1 cellular context compared by ENCODE assay signal in the genomic region with DNA sequence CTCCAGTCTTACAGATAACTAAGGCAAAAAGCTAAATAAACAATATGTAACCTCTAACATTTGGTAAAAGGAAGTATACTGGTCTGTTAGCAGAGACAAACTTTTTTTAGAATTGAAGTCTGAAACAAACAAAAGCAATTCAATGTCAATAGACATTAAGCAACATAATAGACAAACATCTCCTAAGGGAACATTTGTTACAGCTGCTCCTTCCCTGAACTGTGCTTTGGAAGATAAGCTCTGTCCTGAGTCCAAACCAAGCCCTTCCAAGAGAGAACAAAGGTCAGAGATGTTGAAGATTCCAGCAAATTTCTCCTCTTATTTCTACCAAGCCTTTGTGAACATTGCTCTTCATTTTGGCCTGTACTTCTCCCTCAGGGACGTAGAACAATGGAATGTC.
TF ChIP-seq lines count a peak whose summit lies in the region.

No MANE protein-coding gene starts in this region.

TF ChIP-seq in GM23338, 12 proteins besides CTCF, POLR2A, EP300 and RAD21 (continued from another document):
- TF ChIP-seq, protein P1, sequence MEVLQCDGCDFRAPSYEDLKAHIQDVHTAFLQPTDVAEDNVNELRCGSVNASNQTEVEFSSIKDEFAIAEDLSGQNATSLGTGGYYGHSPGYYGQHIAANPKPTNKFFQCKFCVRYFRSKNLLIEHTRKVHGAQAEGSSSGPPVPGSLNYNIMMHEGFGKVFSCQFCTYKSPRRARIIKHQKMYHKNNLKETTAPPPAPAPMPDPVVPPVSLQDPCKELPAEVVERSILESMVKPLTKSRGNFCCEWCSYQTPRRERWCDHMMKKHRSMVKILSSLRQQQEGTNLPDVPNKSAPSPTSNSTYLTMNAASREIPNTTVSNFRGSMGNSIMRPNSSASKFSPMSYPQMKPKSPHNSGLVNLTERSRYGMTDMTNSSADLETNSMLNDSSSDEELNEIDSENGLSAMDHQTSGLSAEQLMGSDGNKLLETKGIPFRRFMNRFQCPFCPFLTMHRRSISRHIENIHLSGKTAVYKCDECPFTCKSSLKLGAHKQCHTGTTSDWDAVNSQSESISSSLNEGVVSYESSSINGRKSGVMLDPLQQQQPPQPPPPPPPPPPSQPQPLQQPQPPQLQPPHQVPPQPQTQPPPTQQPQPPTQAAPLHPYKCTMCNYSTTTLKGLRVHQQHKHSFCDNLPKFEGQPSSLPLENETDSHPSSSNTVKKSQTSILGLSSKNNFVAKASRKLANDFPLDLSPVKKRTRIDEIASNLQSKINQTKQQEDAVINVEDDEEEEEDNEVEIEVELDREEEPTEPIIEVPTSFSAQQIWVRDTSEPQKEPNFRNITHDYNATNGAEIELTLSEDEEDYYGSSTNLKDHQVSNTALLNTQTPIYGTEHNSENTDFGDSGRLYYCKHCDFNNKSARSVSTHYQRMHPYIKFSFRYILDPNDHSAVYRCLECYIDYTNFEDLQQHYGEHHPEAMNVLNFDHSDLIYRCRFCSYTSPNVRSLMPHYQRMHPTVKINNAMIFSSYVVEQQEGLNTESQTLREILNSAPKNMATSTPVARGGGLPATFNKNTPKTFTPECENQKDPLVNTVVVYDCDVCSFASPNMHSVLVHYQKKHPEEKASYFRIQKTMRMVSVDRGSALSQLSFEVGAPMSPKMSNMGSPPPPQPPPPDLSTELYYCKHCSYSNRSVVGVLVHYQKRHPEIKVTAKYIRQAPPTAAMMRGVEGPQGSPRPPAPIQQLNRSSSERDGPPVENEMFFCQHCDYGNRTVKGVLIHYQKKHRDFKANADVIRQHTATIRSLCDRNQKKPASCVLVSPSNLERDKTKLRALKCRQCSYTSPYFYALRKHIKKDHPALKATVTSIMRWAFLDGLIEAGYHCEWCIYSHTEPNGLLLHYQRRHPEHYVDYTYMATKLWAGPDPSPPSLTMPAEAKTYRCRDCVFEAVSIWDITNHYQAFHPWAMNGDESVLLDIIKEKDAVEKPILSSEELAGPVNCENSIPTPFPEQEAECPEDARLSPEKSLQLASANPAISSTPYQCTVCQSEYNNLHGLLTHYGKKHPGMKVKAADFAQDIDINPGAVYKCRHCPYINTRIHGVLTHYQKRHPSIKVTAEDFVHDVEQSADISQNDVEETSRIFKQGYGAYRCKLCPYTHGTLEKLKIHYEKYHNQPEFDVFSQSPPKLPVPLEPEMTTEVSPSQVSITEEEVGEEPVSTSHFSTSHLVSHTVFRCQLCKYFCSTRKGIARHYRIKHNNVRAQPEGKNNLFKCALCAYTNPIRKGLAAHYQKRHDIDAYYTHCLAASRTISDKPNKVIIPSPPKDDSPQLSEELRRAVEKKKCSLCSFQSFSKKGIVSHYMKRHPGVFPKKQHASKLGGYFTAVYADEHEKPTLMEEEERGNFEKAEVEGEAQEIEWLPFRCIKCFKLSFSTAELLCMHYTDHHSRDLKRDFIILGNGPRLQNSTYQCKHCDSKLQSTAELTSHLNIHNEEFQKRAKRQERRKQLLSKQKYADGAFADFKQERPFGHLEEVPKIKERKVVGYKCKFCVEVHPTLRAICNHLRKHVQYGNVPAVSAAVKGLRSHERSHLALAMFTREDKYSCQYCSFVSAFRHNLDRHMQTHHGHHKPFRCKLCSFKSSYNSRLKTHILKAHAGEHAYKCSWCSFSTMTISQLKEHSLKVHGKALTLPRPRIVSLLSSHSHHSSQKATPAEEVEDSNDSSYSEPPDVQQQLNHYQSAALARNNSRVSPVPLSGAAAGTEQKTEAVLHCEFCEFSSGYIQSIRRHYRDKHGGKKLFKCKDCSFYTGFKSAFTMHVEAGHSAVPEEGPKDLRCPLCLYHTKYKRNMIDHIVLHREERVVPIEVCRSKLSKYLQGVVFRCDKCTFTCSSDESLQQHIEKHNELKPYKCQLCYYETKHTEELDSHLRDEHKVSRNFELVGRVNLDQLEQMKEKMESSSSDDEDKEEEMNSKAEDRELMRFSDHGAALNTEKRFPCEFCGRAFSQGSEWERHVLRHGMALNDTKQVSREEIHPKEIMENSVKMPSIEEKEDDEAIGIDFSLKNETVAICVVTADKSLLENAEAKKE (CRISPR knock-in tag; IDR thresholded peaks at IDR 0.05), result no peak
- TF ChIP-seq, protein P2, sequence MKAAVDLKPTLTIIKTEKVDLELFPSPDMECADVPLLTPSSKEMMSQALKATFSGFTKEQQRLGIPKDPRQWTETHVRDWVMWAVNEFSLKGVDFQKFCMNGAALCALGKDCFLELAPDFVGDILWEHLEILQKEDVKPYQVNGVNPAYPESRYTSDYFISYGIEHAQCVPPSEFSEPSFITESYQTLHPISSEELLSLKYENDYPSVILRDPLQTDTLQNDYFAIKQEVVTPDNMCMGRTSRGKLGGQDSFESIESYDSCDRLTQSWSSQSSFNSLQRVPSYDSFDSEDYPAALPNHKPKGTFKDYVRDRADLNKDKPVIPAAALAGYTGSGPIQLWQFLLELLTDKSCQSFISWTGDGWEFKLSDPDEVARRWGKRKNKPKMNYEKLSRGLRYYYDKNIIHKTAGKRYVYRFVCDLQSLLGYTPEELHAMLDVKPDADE (IDR thresholded peaks at IDR 0.05), result no peak
TF ChIP-seq in GM23338: peak in this region for 0.
